16 cellular contexts compared by ENCODE assay signal in the genomic region with DNA sequence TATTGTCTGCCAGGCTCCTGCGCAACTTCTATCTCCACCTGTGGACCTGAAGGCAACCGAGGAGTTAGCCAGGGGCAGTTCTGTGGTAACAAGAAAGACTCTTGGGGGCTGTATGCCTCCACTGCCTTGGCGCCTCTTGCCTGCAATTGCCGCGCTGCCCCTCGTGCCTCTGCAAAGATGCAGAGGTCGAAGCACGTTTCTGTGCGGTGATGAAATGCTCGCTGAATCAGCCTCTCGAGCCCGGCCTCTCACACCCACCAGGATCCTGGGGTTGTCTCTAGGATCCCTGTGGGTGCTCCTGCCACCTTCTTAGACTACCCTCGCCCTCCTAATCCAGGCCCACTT. TPM values are rescaled to one million over a fixed set of nuclear protein-coding genes. Genes with fewer than 3 reads are reported as not detected.
DNase-seq lines count a peak whose midpoint lies in the region; ATAC-seq and TF ChIP-seq lines count a peak whose summit lies in the region.
"Had no signal": no experiment of that assay in that cellular context is flagged by ENCODE, and none has a peak within 500 bp of the region (broad histone marks: within the 10 kb centered on the region; RNA-seq: fewer than 3 reads in every experiment).

No MANE protein-coding gene starts in this region.

- CTCF ChIA-PET in WTC11 (lab: Charles Lee), result no interaction called here

- peak overlapping the region; percentile 74 for H3K4me3 Mint-ChIP-seq in WTC11

- DNase-seq in WTC11 (ENCODE audit: low spot score) (peak; percentile 33), stomach (no peak), NCI-H446 (lab: John Stamatoyannopoulos, UW) (no peak)
- DNase-seq: activated CD4-positive, alpha-beta T cell treated with anti-CD3 and anti-CD28 coated beads for 1 hour; CD4-positive, alpha-beta memory T cell; HCEC 1CT; naive B cell; SW 1271 had no signal

- H3K9me3 ChIP-seq in HUES48 (ENCODE audit: control insufficient read depth, insufficient read depth, low read length), result no peaks in the 10 kb centered on the region
- H3K9me3 ChIP-seq in iPS-15b (ENCODE audit: control insufficient read depth, insufficient read depth, low read length), result no peaks in the 10 kb centered on the region
- no peaks in the 10 kb centered on the region for H3K9me3 ChIP-seq in skeletal muscle satellite cell (replicated peaks; ENCODE audit: low read length)
- H3K9me3 ChIP-seq in stomach, result no peaks in the 10 kb centered on the region

- no peak for TF ChIP-seq POLR2A in stomach (IDR thresholded peaks at IDR 0.05)

- H3K4me1 Mint-ChIP-seq in WTC11, result peaks cover 16% of the 10 kb centered on the region

- no peak for TF ChIP-seq EP300 in stomach (IDR thresholded peaks at IDR 0.05)

- TF ChIP-seq CTCF in WTC11 (IDR thresholded peaks at IDR 0.05) (no peak), stomach (IDR thresholded peaks at IDR 0.05) (no peak)

- peak; percentile 38 for ATAC-seq in WTC11
- no peak for ATAC-seq in GM21447 (IDR thresholded peaks at IDR 0.05; ENCODE audit: unreplicated experiment)
- ATAC-seq: sciatic nerve had no signal

- H3K9me3 Mint-ChIP-seq in WTC11, result 0 out of 2 replicates have a peak, but pooled peaks cover 2% of the 10 kb centered on the region

- H3K27ac Mint-ChIP-seq in WTC11, result no peak overlapping the region
- H3K27ac Mint-ChIP-seq: activated naive CD8-positive, alpha-beta T cell; CD4-positive, alpha-beta memory T cell; naive B cell had no signal

- peaks cover 69% of the 10 kb centered on the region for H3K27me3 Mint-ChIP-seq in WTC11 (ENCODE audit: low read depth)

- no peak overlapping the region for H3K27ac ChIP-seq in HUES48 (ENCODE audit: low read depth, low read length)
- no peak overlapping the region for H3K27ac ChIP-seq in stomach

- H3K4me2 ChIP-seq in skeletal muscle satellite cell (ENCODE audit: low read length), result peak overlapping the region; percentile 75

- H3K9ac ChIP-seq in HUES48 (ENCODE audit: low read depth, low read length), result no peak overlapping the region
- H3K9ac ChIP-seq in iPS-15b (ENCODE audit: low read depth, low read length), result no peak overlapping the region
- H3K9ac ChIP-seq in skeletal muscle satellite cell (ENCODE audit: low read depth, low read length), result no peak overlapping the region

- intact Hi-C loops in stomach (cut with DNase I; ENCODE audit: low total_unique reads), result no loop called here

- no peaks in the 10 kb centered on the region for H3K36me3 ChIP-seq in HUES48 (ENCODE audit: control insufficient read depth, insufficient read depth, low read length)
- no peaks in the 10 kb centered on the region for H3K36me3 ChIP-seq in iPS-15b (ENCODE audit: control insufficient read depth, insufficient read depth, low read length)
- no peaks in the 10 kb centered on the region for H3K36me3 ChIP-seq in skeletal muscle satellite cell (ENCODE audit: insufficient read depth, low read length)
- no peaks in the 10 kb centered on the region for H3K36me3 ChIP-seq in stomach

- POLR2A ChIA-PET in WTC11 (lab: Charles Lee), result no interaction called here

- H3K4me3 ChIP-seq in HUES48 (ENCODE audit: low read depth, low read length) (peak overlapping the region; percentile 64), iPS-15b (ENCODE audit: low read depth, low read length) (peak overlapping the region; percentile 75), skeletal muscle satellite cell (ENCODE audit: low read length) (no peak overlapping the region), stomach (peak overlapping the region in 2 of 4 donors; percentile 34 to 39)

- H3K36me3 Mint-ChIP-seq in WTC11, result no peaks in the 10 kb centered on the region
- H3K36me3 Mint-ChIP-seq: activated naive CD8-positive, alpha-beta T cell; CD4-positive, alpha-beta memory T cell had no signal

- H3K4me1 ChIP-seq in HUES48 (ENCODE audit: control insufficient read depth, insufficient read depth, low read length) (no peaks in the 10 kb centered on the region; the same call in 1 of the 2 replicates), iPS-15b (ENCODE audit: control insufficient read depth, insufficient read depth, low read length) (peaks cover 3% of the 10 kb centered on the region), skeletal muscle satellite cell (ENCODE audit: control insufficient read depth, insufficient read depth, low read length) (no peaks in the 10 kb centered on the region), stomach (peaks cover 15 to 22% (median 19%) of the 10 kb centered on the region in 4 donors)

- 5 to 12% (median 7%) methylated on average over 11 to 13 of the region's 13 CpGs for WGBS in stomach, 5 donors

- H3K27me3 ChIP-seq in HUES48 (ENCODE audit: control insufficient read depth, insufficient read depth, low read length) (peaks cover 69% of the 10 kb centered on the region), iPS-15b (ENCODE audit: control insufficient read depth, insufficient read depth, low read length) (peaks cover 70% of the 10 kb centered on the region), skeletal muscle satellite cell (ENCODE audit: control insufficient read depth, insufficient read depth, low read length) (peaks cover 49% of the 10 kb centered on the region), stomach (peaks cover 11 to 68% (median 30%) of the 10 kb centered on the region in 3 donors)

TF ChIP-seq in WTC11, 78 proteins besides CTCF, POLR2A, EP300 and RAD21 (continues in another document):
- TF ChIP-seq, protein P1, sequence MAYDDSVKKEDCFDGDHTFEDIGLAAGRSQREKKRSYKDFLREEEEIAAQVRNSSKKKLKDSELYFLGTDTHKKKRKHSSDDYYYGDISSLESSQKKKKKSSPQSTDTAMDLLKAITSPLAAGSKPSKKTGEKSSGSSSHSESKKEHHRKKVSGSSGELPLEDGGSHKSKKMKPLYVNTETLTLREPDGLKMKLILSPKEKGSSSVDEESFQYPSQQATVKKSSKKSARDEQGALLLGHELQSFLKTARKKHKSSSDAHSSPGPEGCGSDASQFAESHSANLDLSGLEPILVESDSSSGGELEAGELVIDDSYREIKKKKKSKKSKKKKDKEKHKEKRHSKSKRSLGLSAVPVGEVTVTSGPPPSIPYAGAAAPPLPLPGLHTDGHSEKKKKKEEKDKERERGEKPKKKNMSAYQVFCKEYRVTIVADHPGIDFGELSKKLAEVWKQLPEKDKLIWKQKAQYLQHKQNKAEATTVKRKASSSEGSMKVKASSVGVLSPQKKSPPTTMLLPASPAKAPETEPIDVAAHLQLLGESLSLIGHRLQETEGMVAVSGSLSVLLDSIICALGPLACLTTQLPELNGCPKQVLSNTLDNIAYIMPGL (CRISPR knock-in tag; IDR thresholded peaks at IDR 0.05), result no peak
- TF ChIP-seq FOXJ3 (CRISPR knock-in tag; IDR thresholded peaks at IDR 0.05; ENCODE audit: borderline replicate concordance) (no peak), NR3C1 (CRISPR knock-in tag; conservative IDR thresholded peaks at IDR 0.05; ENCODE audit: low read depth) (no peak), ZNF423 (CRISPR knock-in tag; IDR thresholded peaks at IDR 0.05) (no peak), ZNF232 (CRISPR knock-in tag; IDR thresholded peaks at IDR 0.05) (no peak; the same call in 1 of the 2 replicates), NFATC4 (CRISPR knock-in tag; IDR thresholded peaks at IDR 0.05) (no peak)
- TF ChIP-seq, protein P2, sequence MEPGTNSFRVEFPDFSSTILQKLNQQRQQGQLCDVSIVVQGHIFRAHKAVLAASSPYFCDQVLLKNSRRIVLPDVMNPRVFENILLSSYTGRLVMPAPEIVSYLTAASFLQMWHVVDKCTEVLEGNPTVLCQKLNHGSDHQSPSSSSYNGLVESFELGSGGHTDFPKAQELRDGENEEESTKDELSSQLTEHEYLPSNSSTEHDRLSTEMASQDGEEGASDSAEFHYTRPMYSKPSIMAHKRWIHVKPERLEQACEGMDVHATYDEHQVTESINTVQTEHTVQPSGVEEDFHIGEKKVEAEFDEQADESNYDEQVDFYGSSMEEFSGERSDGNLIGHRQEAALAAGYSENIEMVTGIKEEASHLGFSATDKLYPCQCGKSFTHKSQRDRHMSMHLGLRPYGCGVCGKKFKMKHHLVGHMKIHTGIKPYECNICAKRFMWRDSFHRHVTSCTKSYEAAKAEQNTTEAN (CRISPR knock-in tag; IDR thresholded peaks at IDR 0.05), result no peak
- TF ChIP-seq, protein P3, sequence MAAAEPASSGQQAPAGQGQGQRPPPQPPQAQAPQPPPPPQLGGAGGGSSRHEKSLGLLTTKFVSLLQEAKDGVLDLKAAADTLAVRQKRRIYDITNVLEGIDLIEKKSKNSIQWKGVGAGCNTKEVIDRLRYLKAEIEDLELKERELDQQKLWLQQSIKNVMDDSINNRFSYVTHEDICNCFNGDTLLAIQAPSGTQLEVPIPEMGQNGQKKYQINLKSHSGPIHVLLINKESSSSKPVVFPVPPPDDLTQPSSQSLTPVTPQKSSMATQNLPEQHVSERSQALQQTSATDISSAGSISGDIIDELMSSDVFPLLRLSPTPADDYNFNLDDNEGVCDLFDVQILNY (CRISPR knock-in tag; IDR thresholded peaks at IDR 0.05), result no peak

RNA-seq across cellular contexts. Expression of a gene that starts 0.5 kb away (rescaled TPM):
- total RNA-seq in WTC11 (2021), result 0.34 to 0.83 TPM in 2 of 3 replicates, not detected in the other
- not detected in 2 replicates for total RNA-seq in skeletal muscle satellite cell (2012; rRNA removed)
- total RNA-seq in stomach, result under 1 TPM in 1 of 5 donors, not detected in 4; 0.55 TPM
- not detected for polyA plus RNA-seq in stomach
- total RNA-seq: CD4-positive, alpha-beta memory T cell; kidney; M059J; sciatic nerve had no signal
- polyA plus RNA-seq: CD4-positive, alpha-beta memory T cell had no signal
